Comparison of ENCODE assay signal across 1 cellular context in the genomic region with DNA sequence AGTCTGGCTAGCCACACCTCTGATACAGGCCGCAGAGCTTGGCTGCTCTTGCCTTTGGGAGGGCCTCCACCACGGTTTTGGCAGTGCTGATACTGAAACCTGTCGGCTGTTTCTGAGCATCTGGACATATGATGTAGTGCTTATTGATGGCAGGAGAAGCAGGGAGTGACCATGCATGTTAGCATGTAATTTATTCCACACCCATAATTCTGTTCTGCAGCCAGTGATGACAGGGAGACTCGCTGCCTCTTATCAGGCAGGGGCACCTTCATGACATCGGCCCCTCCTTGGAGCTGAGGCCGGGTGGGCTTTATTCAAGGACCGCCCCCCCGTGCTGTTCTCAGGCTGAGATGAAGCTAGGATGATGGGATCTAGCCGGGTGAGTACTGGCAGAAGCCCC.
TF ChIP-seq lines count a peak whose summit lies in the region.

No MANE protein-coding gene starts in this region.

TF ChIP-seq in K562, 482 proteins besides CTCF, POLR2A, EP300 and RAD21 (continued from another document):
- TF ChIP-seq, protein P1, sequence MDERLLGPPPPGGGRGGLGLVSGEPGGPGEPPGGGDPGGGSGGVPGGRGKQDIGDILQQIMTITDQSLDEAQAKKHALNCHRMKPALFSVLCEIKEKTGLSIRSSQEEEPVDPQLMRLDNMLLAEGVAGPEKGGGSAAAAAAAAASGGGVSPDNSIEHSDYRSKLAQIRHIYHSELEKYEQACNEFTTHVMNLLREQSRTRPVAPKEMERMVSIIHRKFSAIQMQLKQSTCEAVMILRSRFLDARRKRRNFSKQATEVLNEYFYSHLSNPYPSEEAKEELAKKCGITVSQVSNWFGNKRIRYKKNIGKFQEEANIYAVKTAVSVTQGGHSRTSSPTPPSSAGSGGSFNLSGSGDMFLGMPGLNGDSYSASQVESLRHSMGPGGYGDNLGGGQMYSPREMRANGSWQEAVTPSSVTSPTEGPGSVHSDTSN (CRISPR knock-in tag; IDR thresholded peaks at IDR 0.05; ENCODE audit: low read depth), result no peak
- TF ChIP-seq, protein P1 (tag; conservative IDR thresholded peaks at IDR 0.05; ENCODE audit: low read depth), result peak; percentile 32; the same call in 1 of the 2 replicates
- TF ChIP-seq MEIS2 (IDR thresholded peaks at IDR 0.05; ENCODE audit: partially characterized antibody), result peak; percentile 11
TF ChIP-seq in K562: peak in this region for 2.
